ENCODE assay signal across 8 cellular contexts in the genomic region with DNA sequence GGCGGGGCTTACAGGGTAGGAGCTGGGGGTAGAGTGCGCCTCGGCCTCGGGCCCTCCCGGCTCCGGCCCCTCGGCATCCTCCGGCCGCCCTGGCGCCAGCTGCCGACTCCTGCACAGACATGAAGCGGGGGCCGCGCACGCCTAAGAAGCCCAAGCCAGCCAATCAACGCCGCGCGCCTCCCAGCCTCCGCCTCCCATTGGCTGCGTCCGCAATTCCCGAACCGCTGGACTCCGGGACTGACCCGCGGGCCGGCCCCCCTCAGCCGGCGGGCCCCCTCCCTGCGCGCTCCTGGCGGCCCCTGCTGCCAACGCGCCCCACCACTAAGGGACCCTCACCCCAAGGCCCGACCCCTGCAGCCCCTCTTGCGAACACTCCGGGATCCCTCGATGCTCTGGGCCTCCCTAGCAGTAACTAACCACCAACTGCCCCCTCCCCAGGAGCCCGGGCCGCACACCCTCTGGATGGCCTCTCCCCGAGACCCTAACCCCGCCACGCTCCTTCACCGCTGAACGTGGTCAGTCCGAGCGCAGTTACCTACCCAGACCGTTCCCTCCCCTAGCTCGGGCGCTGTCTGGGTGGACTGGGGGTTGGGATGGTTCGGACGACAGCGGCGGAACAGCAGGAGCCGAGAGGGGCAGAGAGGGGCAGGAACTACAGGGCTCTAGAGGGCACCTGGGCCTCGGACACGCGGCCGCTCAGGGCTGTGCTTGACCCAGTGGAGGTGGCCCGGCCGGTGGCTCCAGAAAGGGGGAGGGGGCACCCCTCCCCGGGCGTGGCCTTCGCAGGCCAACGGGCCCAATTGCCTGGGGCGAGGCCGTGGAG. TPM values are rescaled to one million over a fixed set of nuclear protein-coding genes. Genes with fewer than 3 reads are reported as not detected.
DNase-seq lines count a peak whose midpoint lies in the region; ATAC-seq and TF ChIP-seq lines count a peak whose summit lies in the region.

No MANE protein-coding gene starts in this region.

- H3K27me3 ChIP-seq in ACC112 (ENCODE audit: insufficient read depth, low read length) (peaks cover 51% of the 10 kb centered on the region), esophagus muscularis mucosa (peaks cover 30 to 100% (median 98%) of the 10 kb centered on the region in 4 donors), mononuclear cell (ENCODE audit: insufficient read depth, low read length) (peaks cover 94% of the 10 kb centered on the region), thymus (ENCODE audit: control insufficient read depth, insufficient read depth) (peaks cover 89% of the 10 kb centered on the region)

- no peak overlapping the region for H3K27ac Mint-ChIP-seq in WTC11

- TF ChIP-seq CTCF in WTC11 (IDR thresholded peaks at IDR 0.05) (no peak), esophagus muscularis mucosa (IDR thresholded peaks at IDR 0.05) (no peak)

- CTCF ChIA-PET in WTC11 (lab: Charles Lee): interaction anchor here (1.0 to 3.0 kb wide), 3 partner anchors 9 to 54 kb away, joined by 3 to 12 read pairs (median 4); no protein-coding TSS in a partner anchor

- H3K9me3 ChIP-seq in esophagus muscularis mucosa (no peaks in the 10 kb centered on the region), mononuclear cell (ENCODE audit: low read depth, low read length) (no peaks in the 10 kb centered on the region), thymus (ENCODE audit: control insufficient read depth) (no peaks in the 10 kb centered on the region)

- no peaks in the 10 kb centered on the region for H3K79me2 ChIP-seq in ACC112 (ENCODE audit: control insufficient read depth, insufficient read depth, low read length, unreplicated experiment)

- peaks cover 100% of the 10 kb centered on the region for H3K27me3 Mint-ChIP-seq in WTC11 (ENCODE audit: low read depth)

- H3K4me3 ChIP-seq in ACC112 (ENCODE audit: low read depth, low read length) (peak overlapping the region; percentile 93), esophagus muscularis mucosa (peak overlapping the region; percentile 59 to 63 (median 62)), mononuclear cell (ENCODE audit: low read length) (peak overlapping the region; percentile 24), thymus (ENCODE audit: low read length) (peak overlapping the region; percentile 20)

- H3K36me3 Mint-ChIP-seq in WTC11: no peaks in the 10 kb centered on the region; the same call in 1 of the 2 replicates

- peak overlapping the region; percentile 55 for H2AFZ ChIP-seq in ACC112 (ENCODE audit: low read length, unreplicated experiment)

- peaks cover 11% of the 10 kb centered on the region for H3K4me1 ChIP-seq in ACC112 (ENCODE audit: control insufficient read depth, insufficient read depth, low read length, unreplicated experiment)
- H3K4me1 ChIP-seq in esophagus muscularis mucosa: peaks cover 69 to 89% (median 82%) of the 10 kb centered on the region in 4 donors
- H3K4me1 ChIP-seq in mononuclear cell (ENCODE audit: insufficient read depth, low read length): peaks cover 72% of the 10 kb centered on the region
- H3K4me1 ChIP-seq in thymus (ENCODE audit: control insufficient read depth, insufficient read depth, low read length): peaks cover 16% of the 10 kb centered on the region

- no peak for TF ChIP-seq EP300 in esophagus muscularis mucosa (IDR thresholded peaks at IDR 0.05)

- DNase-seq in GM04503 (ENCODE audit: low read depth): peak; percentile 60
- DNase-seq in NCI-H1694 treated with DMSO at 0.1 percent for 48 hours (lab: John Stamatoyannopoulos, UW): peak; percentile 43
- peak; percentile 91 for DNase-seq in WTC11 (ENCODE audit: low spot score)
- DNase-seq in esophagus muscularis mucosa (ENCODE audit: extremely low spot score): no peak
- DNase-seq in cortex of kidney (lab: John Stamatoyannopoulos, UW): no peak

- H3K36me3 ChIP-seq in ACC112 (ENCODE audit: insufficient read depth, low read length) (no peaks in the 10 kb centered on the region), esophagus muscularis mucosa (peaks cover 0 to 20% (median 0%) of the 10 kb centered on the region in 4 donors), thymus (ENCODE audit: control insufficient read depth, insufficient read depth) (no peaks in the 10 kb centered on the region)

- H3K4me1 Mint-ChIP-seq in WTC11: peaks cover 57% of the 10 kb centered on the region

- peak; percentile 66 for ATAC-seq in WTC11

- no peak overlapping the region for H3K27ac ChIP-seq in ACC112 (ENCODE audit: low read depth, low read length)
- H3K27ac ChIP-seq in esophagus muscularis mucosa (replicated peaks in 1 of 4): peak overlapping the region; percentile 66 to 83 (median 72)
- H3K27ac ChIP-seq in thymus (ENCODE audit: low read depth): no peak overlapping the region

- H3K4me3 Mint-ChIP-seq in WTC11: peak overlapping the region; percentile 67

- POLR2A ChIA-PET in WTC11 (lab: Charles Lee): interaction anchor here (1.1 kb wide), 1 partner anchor 55 kb away, joined by 3 read pairs; no protein-coding TSS in a partner anchor

- TF ChIP-seq POLR2A in esophagus muscularis mucosa (IDR thresholded peaks at IDR 0.05; ENCODE audit: low read depth): peak; percentile 16

- no peaks in the 10 kb centered on the region for H3K9me3 Mint-ChIP-seq in WTC11

- intact Hi-C loops in esophagus muscularis mucosa (cut with DNase I): no loop called here

- 3% methylated on average over 41 of the region's 68 CpGs for WGBS in esophagus muscularis mucosa
- WGBS in thymus: 2% methylated on average over 68 of the region's 68 CpGs

TF ChIP-seq in WTC11, 78 proteins besides CTCF, POLR2A, EP300 and RAD21:
- TF ChIP-seq ZNF396 (CRISPR knock-in tag; IDR thresholded peaks at IDR 0.05; ENCODE audit: borderline replicate concordance) (no peak), NFYB (CRISPR knock-in tag; conservative IDR thresholded peaks at IDR 0.05; ENCODE audit: low read depth) (peak; percentile 92), NR2C2 (CRISPR knock-in tag; IDR thresholded peaks at IDR 0.05) (no peak), FOXP1 (CRISPR knock-in tag; IDR thresholded peaks at IDR 0.05; ENCODE audit: borderline replicate concordance) (peak; percentile 1; the same call in 1 of the 2 replicates), MYBL2 (CRISPR knock-in tag; IDR thresholded peaks at IDR 0.05) (no peak)
- TF ChIP-seq, protein P1, sequence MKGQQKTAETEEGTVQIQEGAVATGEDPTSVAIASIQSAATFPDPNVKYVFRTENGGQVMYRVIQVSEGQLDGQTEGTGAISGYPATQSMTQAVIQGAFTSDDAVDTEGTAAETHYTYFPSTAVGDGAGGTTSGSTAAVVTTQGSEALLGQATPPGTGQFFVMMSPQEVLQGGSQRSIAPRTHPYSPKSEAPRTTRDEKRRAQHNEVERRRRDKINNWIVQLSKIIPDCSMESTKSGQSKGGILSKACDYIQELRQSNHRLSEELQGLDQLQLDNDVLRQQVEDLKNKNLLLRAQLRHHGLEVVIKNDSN (CRISPR knock-in tag; IDR thresholded peaks at IDR 0.05): no peak
- TF ChIP-seq, protein P2, sequence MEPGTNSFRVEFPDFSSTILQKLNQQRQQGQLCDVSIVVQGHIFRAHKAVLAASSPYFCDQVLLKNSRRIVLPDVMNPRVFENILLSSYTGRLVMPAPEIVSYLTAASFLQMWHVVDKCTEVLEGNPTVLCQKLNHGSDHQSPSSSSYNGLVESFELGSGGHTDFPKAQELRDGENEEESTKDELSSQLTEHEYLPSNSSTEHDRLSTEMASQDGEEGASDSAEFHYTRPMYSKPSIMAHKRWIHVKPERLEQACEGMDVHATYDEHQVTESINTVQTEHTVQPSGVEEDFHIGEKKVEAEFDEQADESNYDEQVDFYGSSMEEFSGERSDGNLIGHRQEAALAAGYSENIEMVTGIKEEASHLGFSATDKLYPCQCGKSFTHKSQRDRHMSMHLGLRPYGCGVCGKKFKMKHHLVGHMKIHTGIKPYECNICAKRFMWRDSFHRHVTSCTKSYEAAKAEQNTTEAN (CRISPR knock-in tag; IDR thresholded peaks at IDR 0.05): no peak
- TF ChIP-seq, protein P3, sequence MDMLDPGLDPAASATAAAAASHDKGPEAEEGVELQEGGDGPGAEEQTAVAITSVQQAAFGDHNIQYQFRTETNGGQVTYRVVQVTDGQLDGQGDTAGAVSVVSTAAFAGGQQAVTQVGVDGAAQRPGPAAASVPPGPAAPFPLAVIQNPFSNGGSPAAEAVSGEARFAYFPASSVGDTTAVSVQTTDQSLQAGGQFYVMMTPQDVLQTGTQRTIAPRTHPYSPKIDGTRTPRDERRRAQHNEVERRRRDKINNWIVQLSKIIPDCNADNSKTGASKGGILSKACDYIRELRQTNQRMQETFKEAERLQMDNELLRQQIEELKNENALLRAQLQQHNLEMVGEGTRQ (CRISPR knock-in tag; IDR thresholded peaks at IDR 0.05): no peak
- TF ChIP-seq, protein P4, sequence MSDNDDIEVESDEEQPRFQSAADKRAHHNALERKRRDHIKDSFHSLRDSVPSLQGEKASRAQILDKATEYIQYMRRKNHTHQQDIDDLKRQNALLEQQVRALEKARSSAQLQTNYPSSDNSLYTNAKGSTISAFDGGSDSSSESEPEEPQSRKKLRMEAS (CRISPR knock-in tag; IDR thresholded peaks at IDR 0.05): peak; percentile 9; the same call in 1 of the 2 replicates
- TF ChIP-seq, protein P5, sequence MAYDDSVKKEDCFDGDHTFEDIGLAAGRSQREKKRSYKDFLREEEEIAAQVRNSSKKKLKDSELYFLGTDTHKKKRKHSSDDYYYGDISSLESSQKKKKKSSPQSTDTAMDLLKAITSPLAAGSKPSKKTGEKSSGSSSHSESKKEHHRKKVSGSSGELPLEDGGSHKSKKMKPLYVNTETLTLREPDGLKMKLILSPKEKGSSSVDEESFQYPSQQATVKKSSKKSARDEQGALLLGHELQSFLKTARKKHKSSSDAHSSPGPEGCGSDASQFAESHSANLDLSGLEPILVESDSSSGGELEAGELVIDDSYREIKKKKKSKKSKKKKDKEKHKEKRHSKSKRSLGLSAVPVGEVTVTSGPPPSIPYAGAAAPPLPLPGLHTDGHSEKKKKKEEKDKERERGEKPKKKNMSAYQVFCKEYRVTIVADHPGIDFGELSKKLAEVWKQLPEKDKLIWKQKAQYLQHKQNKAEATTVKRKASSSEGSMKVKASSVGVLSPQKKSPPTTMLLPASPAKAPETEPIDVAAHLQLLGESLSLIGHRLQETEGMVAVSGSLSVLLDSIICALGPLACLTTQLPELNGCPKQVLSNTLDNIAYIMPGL (CRISPR knock-in tag; IDR thresholded peaks at IDR 0.05): peak; percentile 25; the same call in 1 of the 2 replicates

RNA-seq across cellular contexts. Expression of a gene that starts 5.0 kb away (rescaled TPM):
- total RNA-seq in WTC11 (2021) (1.3 to 1.6 TPM (median 1.5 TPM) in 3 replicates), esophagus muscularis mucosa (10 to 100 TPM in 3 of 4 donors, 1 to 10 TPM in 1; 10.0 to 16.9 (median 13.4) TPM), mononuclear cell (2.9 TPM)
- 5.1 TPM for polyA plus RNA-seq in thymus

RNA-seq across cellular contexts. Expression of a gene that starts 21.3 kb away (rescaled TPM):
- not detected in 3 replicates for total RNA-seq in WTC11 (2021)
- total RNA-seq in esophagus muscularis mucosa: not detected
- total RNA-seq in mononuclear cell: not detected
- polyA plus RNA-seq in thymus: not detected

Comparison
In these comparisons a context has a peak if more than half of its experiments do, and no peak if none do; other contexts are left out.
1. H3K27ac ChIP-seq: peak in esophagus muscularis mucosa (4 of 4); none in ACC112 (single experiment) and thymus (single experiment).
2. H3K4me3 ChIP-seq: peak in every context shown above with its lines; median percentile 93 in ACC112; 62 in esophagus muscularis mucosa; 24 in mononuclear cell; 20 in thymus.
3. DNase-seq: peak in GM04503 (single experiment), NCI-H1694 treated with DMSO at 0.1 percent for 48 hours (single experiment) and WTC11 (single experiment); none in esophagus muscularis mucosa (single experiment) and cortex of kidney (single experiment).